In the genomic region with DNA sequence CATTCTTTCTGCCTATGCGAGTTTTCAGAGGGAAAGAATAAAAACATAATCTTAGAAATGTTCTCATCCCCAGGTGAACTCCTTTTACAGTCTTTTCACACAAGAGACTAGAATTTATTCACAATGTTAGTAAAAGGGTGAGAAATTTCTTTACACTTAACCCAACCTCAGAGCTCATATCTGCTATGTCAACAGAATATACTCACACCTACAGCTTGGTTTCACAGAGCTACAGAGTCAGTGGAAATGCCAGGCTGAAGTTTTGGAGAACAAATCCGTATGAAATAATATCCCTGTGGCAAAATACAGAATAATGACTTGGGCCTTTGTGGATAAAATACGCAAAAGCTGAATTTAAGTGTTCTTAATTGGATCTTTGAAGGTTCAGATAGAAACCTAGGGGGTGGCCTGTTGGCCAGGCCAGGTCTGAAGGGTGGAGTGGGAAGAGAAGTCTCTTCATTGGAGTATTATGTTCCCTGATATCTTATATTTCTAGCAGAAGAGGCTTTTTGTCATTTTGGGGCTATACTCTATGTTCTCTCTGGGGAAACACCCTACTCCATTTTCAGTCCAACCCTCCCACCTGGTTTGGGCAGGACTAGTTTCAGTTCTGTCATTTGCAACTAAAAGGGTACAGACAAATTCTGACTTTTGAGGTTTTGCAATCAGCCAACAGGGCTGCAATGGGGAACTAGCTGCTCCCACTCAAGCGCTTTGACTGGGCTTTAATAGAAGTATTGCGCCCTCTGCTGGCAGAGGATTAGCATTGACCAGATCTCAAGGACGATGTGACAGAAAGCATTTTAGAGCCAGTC, we compare ENCODE assay signal across 7 cellular contexts. TPM values are rescaled to one million over a fixed set of nuclear protein-coding genes. Genes with fewer than 3 reads are reported as not detected.
DNase-seq lines count a peak whose midpoint lies in the region; ATAC-seq and TF ChIP-seq lines count a peak whose summit lies in the region.

No MANE protein-coding gene starts in this region.

- ATAC-seq in GM18505 (IDR thresholded peaks at IDR 0.05; ENCODE audit: unreplicated experiment) (peak; percentile 96), HG02970 (IDR thresholded peaks at IDR 0.05; ENCODE audit: low FRiP score, unreplicated experiment) (peak; percentile 98)

- no peak for TF ChIP-seq POLR2A in GM18505 (IDR thresholded peaks at IDR 0.05; ENCODE audit: borderline replicate concordance, extremely low read depth, insufficient read depth, insufficient read length)

- H3K27me3 ChIP-seq in right atrium auricular region: no peaks in the 10 kb centered on the region

- peak; percentile 32 to 82 for DNase-seq in NCI-H187 (lab: John Stamatoyannopoulos, UW)
- DNase-seq in T-helper 1 cell: peak; percentile 63 to 88 (median 77)
- DNase-seq in amniotic epithelial cell (ENCODE audit: low read depth): peak; percentile 80
- DNase-seq in right atrium auricular region (ENCODE audit: low spot score): peak; percentile 91
- DNase-seq in skeletal muscle cell (ENCODE audit: low read depth): peak; percentile 60

- TF ChIP-seq CTCF in right atrium auricular region (IDR thresholded peaks at IDR 0.05): peak; percentile 83 to 94

- H3K9me3 ChIP-seq in right atrium auricular region: no peaks in the 10 kb centered on the region

- no peaks in the 10 kb centered on the region for H3K36me3 ChIP-seq in right atrium auricular region

- H3K4me3 ChIP-seq in right atrium auricular region: no peak overlapping the region
- H3K4me3 ChIP-seq in skeletal muscle cell (ENCODE audit: low read depth, low read length): no peak overlapping the region

- peak overlapping the region; percentile 20 to 67 for H3K27ac ChIP-seq in right atrium auricular region

- H3K4me1 ChIP-seq in right atrium auricular region: peaks cover 0 to 26% of the 10 kb centered on the region in 2 donors

RNA-seq across cellular contexts. Expression of gene FBXO48, which starts 25.7 kb away (rescaled TPM):
- under 1 TPM; 0.33 to 0.67 TPM for total RNA-seq in right atrium auricular region

RNA-seq across cellular contexts. Expression of gene APLF, which starts 26.0 kb away (rescaled TPM):
- 1 to 10 TPM; 4.2 to 8.2 TPM for total RNA-seq in right atrium auricular region
